ENCODE assay signal across 14 cellular contexts in genomic region chr5:125559296-125559695, GRCh38.
DNase-seq lines count a peak whose midpoint lies in the region; ATAC-seq, FAIRE-seq and TF ChIP-seq lines count a peak whose summit lies in the region.
"Had no signal": no experiment of that assay in that cellular context is flagged by ENCODE, and none has a peak within 500 bp of the region (broad histone marks: within the 10 kb centered on the region; RNA-seq: fewer than 3 reads in every experiment).

No MANE protein-coding gene starts in this region.

- DNase-seq in AG08395 (ENCODE audit: low spot score) (peak; percentile 38), HS-5 (ENCODE audit: low read depth) (peak; percentile 84), bronchial epithelial cell (ENCODE audit: low read depth) (peak; percentile 99), kidney tubule cell (ENCODE audit: low spot score) (peak; percentile 94), T-helper 1 cell (no peak), NCI-H748 treated with DMSO at 0.1 percent for 48 hours (lab: John Stamatoyannopoulos, UW) (no peak), SW 1271 (lab: John Stamatoyannopoulos, UW) (no peak)
- DNase-seq: activated T-cell treated with anti-CD3 and anti-CD28 coated beads, Interleukin-2, amount 50 U/mL, for 1 hour; effector memory CD8-positive, alpha-beta T cell; H7; stimulated activated CD4-positive, alpha-beta T cell treated with anti-CD3 and anti-CD28 coated beads, Interleukin-1b, Interleukin-23, amount 100 ng/mL, for 48 hours; T-helper 17 cell; testis had no signal

- ATAC-seq in HG03095 (IDR thresholded peaks at IDR 0.05; ENCODE audit: unreplicated experiment): no peak
- ATAC-seq: effector memory CD8-positive, alpha-beta T cell; T-helper 17 cell had no signal

- TF ChIP-seq CTCF in bronchial epithelial cell (IDR thresholded peaks at IDR 0.05; ENCODE audit: insufficient read depth, low read length, severe bottlenecking): no peak

- no peaks in the 10 kb centered on the region for H3K36me3 ChIP-seq in bronchial epithelial cell (ENCODE audit: control insufficient read depth, insufficient read depth, low read length)

- peak; percentile 18 for FAIRE-seq in bronchial epithelial cell (lab: Jason Lieb, UNC)

- no peak overlapping the region for H3K4me3 ChIP-seq in bronchial epithelial cell (ENCODE audit: low read depth, low read length)
- H3K4me3 ChIP-seq: testis had no signal

- no peaks in the 10 kb centered on the region for H3K27me3 ChIP-seq in bronchial epithelial cell (ENCODE audit: control insufficient read depth, insufficient read depth, low read length)
- H3K27me3 ChIP-seq: testis had no signal

Comparison
In these comparisons a context has a peak if more than half of its experiments do, and no peak if none do; other contexts are left out.
1. DNase-seq: peak in AG08395 (single experiment), HS-5 (single experiment), bronchial epithelial cell (single experiment) and kidney tubule cell (single experiment); none in T-helper 1 cell (0 of 5), NCI-H748 treated with DMSO at 0.1 percent for 48 hours (single experiment) and SW 1271 (0 of 2).